8 cellular contexts compared by ENCODE assay signal in the genomic region with DNA sequence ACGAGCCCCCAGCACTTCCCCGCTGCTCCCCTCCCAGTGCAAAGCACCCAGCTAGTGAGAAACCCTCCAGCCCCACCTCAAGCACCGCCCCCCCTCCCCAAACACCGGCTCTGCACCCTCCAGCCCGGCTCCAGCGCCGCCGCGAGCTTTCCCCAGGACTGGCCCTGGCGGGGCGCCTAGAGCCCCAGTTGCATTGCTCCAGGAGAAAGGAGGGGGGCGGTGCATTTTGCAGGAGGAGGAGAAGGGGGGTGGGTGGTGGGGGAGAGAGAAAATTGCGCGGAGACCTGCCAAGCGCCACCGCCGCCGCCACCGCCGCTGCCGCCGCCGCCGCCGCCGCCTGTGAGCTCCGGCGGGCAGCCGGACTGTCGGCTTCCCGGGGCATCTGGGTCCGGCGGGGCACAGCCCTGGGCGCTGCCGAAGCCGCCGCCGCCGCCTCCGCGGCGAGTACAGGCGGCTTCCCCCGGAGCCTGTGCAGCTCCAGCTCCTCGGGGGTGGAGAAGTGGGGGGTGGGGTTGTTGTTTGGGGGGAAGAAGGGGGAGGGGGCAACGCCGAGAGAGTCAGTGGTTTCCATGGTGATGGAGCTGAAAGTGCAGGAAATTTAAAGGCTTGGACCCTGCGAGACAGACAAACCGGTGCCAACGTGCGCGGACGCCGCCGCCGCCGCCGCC. TPM values are rescaled to one million over a fixed set of nuclear protein-coding genes. Genes with fewer than 3 reads are reported as not detected.
DNase-seq lines count a peak whose midpoint lies in the region; ATAC-seq and TF ChIP-seq lines count a peak whose summit lies in the region.

Gene NOG (plus strand): TSS at position 627 of the 668 bp plus-strand sequence. CDS start 525 bp downstream, outside the sequence.

- H3K27me3 ChIP-seq in spleen (replicated peaks in 1 of 7), result peaks cover 0 to 99% (median 69%) of the 10 kb centered on the region in 7 donors

- peak within 1 kb of the TSS; percentile 76 for H3K27ac ChIP-seq in caudate nucleus (ENCODE audit: low read depth, low read length)
- H3K27ac ChIP-seq in spleen, result peak within 1 kb of the TSS in 2 of 8 donors; percentile 10 to 50

- H3K9me3 ChIP-seq in spleen, result no peaks in the 10 kb centered on the region

- H3K36me3 ChIP-seq in spleen, result no peaks in the 10 kb centered on the region

- intact Hi-C loops in spleen (cut with DNase I; ENCODE audit: low total_unique reads), result loop anchor here (5.0 kb wide), 2 partner anchors 124 to 189 kb away; no protein-coding TSS in a partner anchor

- no peak for TF ChIP-seq POLR2A in spleen (IDR thresholded peaks at IDR 0.05)

- WGBS in spleen, 5 donors, result 1 to 2% (median 1%) methylated on average over 43 to 58 of the region's 58 CpGs

- DNase-seq in DMS114 treated with DMSO at 0.1 percent for 48 hours (lab: John Stamatoyannopoulos, UW; ENCODE audit: unreplicated experiment) (peak; percentile 73), LNCaP clone FGC (ENCODE audit: low read depth) (no peak), T1000 (lab: John Stamatoyannopoulos, UW) (peak; percentile 41), caudate nucleus (lab: John Stamatoyannopoulos, UW) (peak in 48 of 61 donors; percentile 1 to 79 (median 49)), iris pigment epithelial cell (ENCODE audit: low read depth) (peak; percentile 63), spleen (peak; percentile 78)

- TF ChIP-seq CTCF in LNCaP clone FGC (IDR thresholded peaks at IDR 0.05; ENCODE audit: control insufficient read depth, extremely low read depth, insufficient read depth) (no peak), spleen (IDR thresholded peaks at IDR 0.05 in 8 of 11, conservative IDR thresholded peaks at IDR 0.05 in 3 of 11) (no peak)

- ATAC-seq in HG02973 (IDR thresholded peaks at IDR 0.05; ENCODE audit: unreplicated experiment), result no peak
- no peak for ATAC-seq in GM18909 (IDR thresholded peaks at IDR 0.05; ENCODE audit: poor library complexity, unreplicated experiment)

- H3K4me1 ChIP-seq in spleen, result peaks cover 24 to 62% (median 58%) of the 10 kb centered on the region in 6 donors

- H3K4me3 ChIP-seq in LNCaP clone FGC (ENCODE audit: low read depth, low read length) (peak within 1 kb of the TSS; percentile 38), spleen (peak within 1 kb of the TSS; percentile 32 to 75 (median 60))

RNA-seq across cellular contexts. Expression of gene NOG, which starts in this region (rescaled TPM):
- 1 to 10 TPM in 1 of 7 donors, under 1 TPM in 3, not detected in 3; 0.43 to 1.3 (median 0.62) TPM for total RNA-seq in spleen
- polyA plus RNA-seq in spleen, result under 1 TPM; 0.04 to 0.74 (median 0.35) TPM
